In genomic region chr7:130930260-130930659, GRCh38 we compare ENCODE assay signal across 9 cellular contexts.
DNase-seq lines count a peak whose midpoint lies in the region; ATAC-seq and TF ChIP-seq lines count a peak whose summit lies in the region.
"Had no signal": no experiment of that assay in that cellular context is flagged by ENCODE, and none has a peak within 500 bp of the region (broad histone marks: within the 10 kb centered on the region; RNA-seq: fewer than 3 reads in every experiment).

No MANE protein-coding gene starts in this region.

- H3K27ac ChIP-seq in left lung (peak overlapping the region; percentile 5 to 68), upper lobe of left lung (peak overlapping the region; percentile 11 to 75 (median 70)), SK-N-SH (ENCODE audit: low read depth in 2 of 2, low read length in 1 of 2) (no peak overlapping the region)

- no peaks in the 10 kb centered on the region for H3K27me3 Mint-ChIP-seq in activated naive CD8-positive, alpha-beta T cell

- peaks cover 100% of the 10 kb centered on the region for H3K79me2 ChIP-seq in SK-N-SH (ENCODE audit: insufficient read depth)

- DNase-seq in Right ventricle myocardium superior, result no peak
- no peak for DNase-seq in left ventricle myocardium superior
- DNase-seq in left lung, result no peak
- no peak for DNase-seq in upper lobe of left lung
- DNase-seq in SK-N-SH, result no peak
- DNase-seq: stimulated activated CD4-positive, alpha-beta T cell treated with anti-CD3 and anti-CD28 coated beads, Interleukin-2, amount 100 ng/mL, for 48 hours had no signal

- WGBS in upper lobe of left lung, 2 donors, result 58 to 68% methylated on average over 4 of the region's 4 CpGs
- 82% methylated on average over 4 of the region's 4 CpGs for WGBS in SK-N-SH (ENCODE audit: low lambda C conversion rate)

- H3K4me1 Mint-ChIP-seq in activated naive CD8-positive, alpha-beta T cell (ENCODE audit: low read depth), result peaks cover 87% of the 10 kb centered on the region

- H3K9me2 ChIP-seq in SK-N-SH, result no peaks in the 10 kb centered on the region

- H3K9me3 Mint-ChIP-seq in activated naive CD8-positive, alpha-beta T cell (ENCODE audit: low read depth), result no peaks in the 10 kb centered on the region

- H3K4me1 ChIP-seq in left lung (peaks cover 0 to 58% of the 10 kb centered on the region in 2 donors), upper lobe of left lung (peaks cover 26 to 53% (median 44%) of the 10 kb centered on the region in 4 donors), SK-N-SH (ENCODE audit: control insufficient read depth in 1 of 2, insufficient read depth in 2 of 2, low read depth in 1 of 2, low read length in 1 of 2) (peaks cover 0 to 17% of the 10 kb centered on the region in 2 experiments; a peak in 1 of 4 replicates)

- no peak overlapping the region for H2AFZ ChIP-seq in SK-N-SH (ENCODE audit: low read depth)

- H3K9ac ChIP-seq in SK-N-SH, result no peak overlapping the region

- H3K4me3 Mint-ChIP-seq in activated naive CD8-positive, alpha-beta T cell, result peak overlapping the region; percentile 36

- POLR2A ChIA-PET in SK-N-SH (lab: Yijun Ruan, JAX), result no interaction called here

- TF ChIP-seq POLR2A in upper lobe of left lung (IDR thresholded peaks at IDR 0.05), result no peak

- no peaks in the 10 kb centered on the region for H3K27me3 ChIP-seq in left lung
- H3K27me3 ChIP-seq in upper lobe of left lung, result no peaks in the 10 kb centered on the region
- no peaks in the 10 kb centered on the region for H3K27me3 ChIP-seq in SK-N-SH (ENCODE audit: insufficient read depth)

- ATAC-seq in Right ventricle myocardium superior (ENCODE audit: poor library complexity) (peak; percentile 8), left ventricle myocardium superior (no peak), left lung (peak; percentile 42), upper lobe of left lung (ENCODE audit: low FRiP score in 2 of 2) (peak; percentile 53 to 66), HG03571 (IDR thresholded peaks at IDR 0.05; ENCODE audit: unreplicated experiment) (no peak), HG03175 (IDR thresholded peaks at IDR 0.05; ENCODE audit: unreplicated experiment) (no peak)

- H3F3A ChIP-seq in SK-N-SH (replicated peaks; ENCODE audit: insufficient read depth), result peaks cover 5% of the 10 kb centered on the region

- H3K36me3 Mint-ChIP-seq in activated naive CD8-positive, alpha-beta T cell, result peaks cover 16% of the 10 kb centered on the region

- H3K9me3 ChIP-seq in left lung (no peaks in the 10 kb centered on the region), upper lobe of left lung (no peaks in the 10 kb centered on the region), SK-N-SH (no peaks in the 10 kb centered on the region)

- peaks cover 22% of the 10 kb centered on the region; the same call in 1 of the 2 replicates for H4K20me1 ChIP-seq in SK-N-SH (ENCODE audit: insufficient read depth)

- H3K4me3 ChIP-seq in left lung (no peak overlapping the region), upper lobe of left lung (no peak overlapping the region), SK-N-SH (ENCODE audit: low read depth in 2 of 2, low read length in 1 of 2) (no peak overlapping the region)

- CTCF ChIA-PET in SK-N-SH (lab: Yijun Ruan, JAX), result interaction anchor here (0.9 to 5.3 kb wide), 5 partner anchors 9 to 110 kb away, joined by 3 to 36 read pairs (median 3); no protein-coding TSS in a partner anchor

- TF ChIP-seq RAD21 in SK-N-SH (IDR thresholded peaks at IDR 0.05; ENCODE audit: low read length), result no peak

- H3K36me3 ChIP-seq in left lung, result peaks cover 0 to 4% of the 10 kb centered on the region in 2 donors
- peaks cover 0 to 30% (median 3%) of the 10 kb centered on the region in 4 donors for H3K36me3 ChIP-seq in upper lobe of left lung
- H3K36me3 ChIP-seq in SK-N-SH (replicated peaks in 1 of 2; ENCODE audit: control insufficient read depth in 1 of 2, insufficient read depth in 2 of 2, low read length in 1 of 2), result peaks cover 10 to 13% of the 10 kb centered on the region in 2 experiments

- peak in 1 of 4 donors; percentile 36 for TF ChIP-seq EP300 in upper lobe of left lung (IDR thresholded peaks at IDR 0.05)
- no peak for TF ChIP-seq EP300 in SK-N-SH (IDR thresholded peaks at IDR 0.05; ENCODE audit: borderline replicate concordance in 1 of 2, low read depth in 1 of 2, low read length in 1 of 2)

- intact Hi-C loops in Right ventricle myocardium superior (cut with DNase I), result no loop called here
- intact Hi-C loops in left ventricle myocardium superior (cut with micrococcal nuclease), result no loop called here
- intact Hi-C loops in left lung (cut with DNase I), result no loop called here

- no peak overlapping the region for H3K4me2 ChIP-seq in SK-N-SH

- peak overlapping the region; percentile 68 for H3K27ac Mint-ChIP-seq in activated naive CD8-positive, alpha-beta T cell

- TF ChIP-seq CTCF in left lung (IDR thresholded peaks at IDR 0.05) (no peak), upper lobe of left lung (IDR thresholded peaks at IDR 0.05) (no peak), SK-N-SH (IDR thresholded peaks at IDR 0.05) (no peak)

TF ChIP-seq in SK-N-SH, 30 proteins besides CTCF, POLR2A, EP300 and RAD21 (continues in another document):
- TF ChIP-seq FOXM1 (IDR thresholded peaks at IDR 0.05; ENCODE audit: low read depth), result no peak
- TF ChIP-seq ELF1 (IDR thresholded peaks at IDR 0.05), result no peak
- TF ChIP-seq MXI1 (IDR thresholded peaks at IDR 0.05; ENCODE audit: low read depth, low read length), result no peak
- no peak for TF ChIP-seq MEF2A (IDR thresholded peaks at IDR 0.05; ENCODE audit: borderline replicate concordance, low read depth)
- no peak for TF ChIP-seq FOXJ3 (CRISPR knock-in tag; IDR thresholded peaks at IDR 0.05)
- no peak for TF ChIP-seq YY1 (IDR thresholded peaks at IDR 0.05; ENCODE audit: low read depth)
- no peak for TF ChIP-seq RCOR1 (IDR thresholded peaks at IDR 0.05; ENCODE audit: low read length)
- no peak for TF ChIP-seq CHD2 (IDR thresholded peaks at IDR 0.05; ENCODE audit: low read length, partially characterized antibody)
- no peak for TF ChIP-seq RFX5 (IDR thresholded peaks at IDR 0.05; ENCODE audit: low read length)
- TF ChIP-seq REST (IDR thresholded peaks at IDR 0.05; ENCODE audit: low read depth, low read length), result no peak
- no peak for TF ChIP-seq SMC3 (IDR thresholded peaks at IDR 0.05; ENCODE audit: low read depth, low read length)
- no peak for TF ChIP-seq NFIC (IDR thresholded peaks at IDR 0.05; ENCODE audit: borderline replicate concordance)
- TF ChIP-seq PBX3 (IDR thresholded peaks at IDR 0.05), result no peak
- TF ChIP-seq ZBTB33 (IDR thresholded peaks at IDR 0.05; ENCODE audit: borderline replicate concordance, low read depth), result no peak
- no peak for TF ChIP-seq MAX (IDR thresholded peaks at IDR 0.05; ENCODE audit: low read depth)
- TF ChIP-seq EZH2phosphoT487 (IDR thresholded peaks at IDR 0.05; ENCODE audit: borderline replicate concordance, low read depth), result no peak

Comparison
In these comparisons a context has a peak if more than half of its experiments do, and no peak if none do; other contexts are left out.
1. ATAC-seq: peak in Right ventricle myocardium superior (single experiment), left lung (single experiment) and upper lobe of left lung (2 of 2); none in left ventricle myocardium superior (single experiment), HG03571 (single experiment) and HG03175 (single experiment).
2. H3K27ac ChIP-seq: peak in left lung (2 of 2) and upper lobe of left lung (4 of 4); none in SK-N-SH (0 of 2).